1 cellular context compared by ENCODE assay signal in the genomic region with DNA sequence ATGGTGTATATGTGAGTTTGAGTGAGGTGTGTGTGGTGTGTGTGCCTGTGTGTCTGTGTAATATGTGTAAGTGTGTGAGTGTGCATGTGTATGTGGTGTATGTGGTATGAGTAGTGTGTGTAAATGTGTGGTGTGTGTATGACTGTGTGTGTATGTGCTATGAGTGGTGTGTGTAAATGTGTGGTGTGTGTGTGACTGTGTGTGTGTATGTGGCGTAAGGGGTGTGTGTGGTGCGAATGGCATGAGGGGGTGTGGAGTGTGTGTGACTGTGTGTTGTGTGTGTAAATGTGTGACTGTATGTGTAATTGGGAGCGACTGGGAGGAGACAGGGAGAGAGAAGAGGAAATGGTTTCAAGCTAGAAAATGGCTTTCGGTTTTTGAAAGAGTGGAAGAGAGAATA.
TF ChIP-seq lines count a peak whose summit lies in the region.

No MANE protein-coding gene starts in this region.

TF ChIP-seq in SK-N-SH treated with all-trans-retinoic acid at 6 μM for 48 hours, 23 proteins besides CTCF, POLR2A, EP300 and RAD21 (continued from another document):
- TF ChIP-seq, protein P1, sequence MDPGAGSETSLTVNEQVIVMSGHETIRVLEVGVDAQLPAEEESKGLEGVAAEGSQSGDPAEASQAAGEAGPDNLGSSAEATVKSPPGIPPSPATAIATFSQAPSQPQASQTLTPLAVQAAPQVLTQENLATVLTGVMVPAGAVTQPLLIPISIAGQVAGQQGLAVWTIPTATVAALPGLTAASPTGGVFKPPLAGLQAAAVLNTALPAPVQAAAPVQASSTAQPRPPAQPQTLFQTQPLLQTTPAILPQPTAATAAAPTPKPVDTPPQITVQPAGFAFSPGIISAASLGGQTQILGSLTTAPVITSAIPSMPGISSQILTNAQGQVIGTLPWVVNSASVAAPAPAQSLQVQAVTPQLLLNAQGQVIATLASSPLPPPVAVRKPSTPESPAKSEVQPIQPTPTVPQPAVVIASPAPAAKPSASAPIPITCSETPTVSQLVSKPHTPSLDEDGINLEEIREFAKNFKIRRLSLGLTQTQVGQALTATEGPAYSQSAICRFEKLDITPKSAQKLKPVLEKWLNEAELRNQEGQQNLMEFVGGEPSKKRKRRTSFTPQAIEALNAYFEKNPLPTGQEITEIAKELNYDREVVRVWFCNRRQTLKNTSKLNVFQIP (CRISPR knock-in tag; IDR thresholded peaks at IDR 0.05; ENCODE audit: borderline replicate concordance, low read depth) = no peak
- no peak for TF ChIP-seq ESRRG (CRISPR knock-in tag; IDR thresholded peaks at IDR 0.05)
- no peak for TF ChIP-seq TOX (CRISPR knock-in tag; IDR thresholded peaks at IDR 0.05; ENCODE audit: borderline replicate concordance)
- no peak for TF ChIP-seq OSR1 (CRISPR knock-in tag; IDR thresholded peaks at IDR 0.05)
- no peak for TF ChIP-seq SNAI2 (CRISPR knock-in tag; IDR thresholded peaks at IDR 0.05)
- TF ChIP-seq, protein P2, sequence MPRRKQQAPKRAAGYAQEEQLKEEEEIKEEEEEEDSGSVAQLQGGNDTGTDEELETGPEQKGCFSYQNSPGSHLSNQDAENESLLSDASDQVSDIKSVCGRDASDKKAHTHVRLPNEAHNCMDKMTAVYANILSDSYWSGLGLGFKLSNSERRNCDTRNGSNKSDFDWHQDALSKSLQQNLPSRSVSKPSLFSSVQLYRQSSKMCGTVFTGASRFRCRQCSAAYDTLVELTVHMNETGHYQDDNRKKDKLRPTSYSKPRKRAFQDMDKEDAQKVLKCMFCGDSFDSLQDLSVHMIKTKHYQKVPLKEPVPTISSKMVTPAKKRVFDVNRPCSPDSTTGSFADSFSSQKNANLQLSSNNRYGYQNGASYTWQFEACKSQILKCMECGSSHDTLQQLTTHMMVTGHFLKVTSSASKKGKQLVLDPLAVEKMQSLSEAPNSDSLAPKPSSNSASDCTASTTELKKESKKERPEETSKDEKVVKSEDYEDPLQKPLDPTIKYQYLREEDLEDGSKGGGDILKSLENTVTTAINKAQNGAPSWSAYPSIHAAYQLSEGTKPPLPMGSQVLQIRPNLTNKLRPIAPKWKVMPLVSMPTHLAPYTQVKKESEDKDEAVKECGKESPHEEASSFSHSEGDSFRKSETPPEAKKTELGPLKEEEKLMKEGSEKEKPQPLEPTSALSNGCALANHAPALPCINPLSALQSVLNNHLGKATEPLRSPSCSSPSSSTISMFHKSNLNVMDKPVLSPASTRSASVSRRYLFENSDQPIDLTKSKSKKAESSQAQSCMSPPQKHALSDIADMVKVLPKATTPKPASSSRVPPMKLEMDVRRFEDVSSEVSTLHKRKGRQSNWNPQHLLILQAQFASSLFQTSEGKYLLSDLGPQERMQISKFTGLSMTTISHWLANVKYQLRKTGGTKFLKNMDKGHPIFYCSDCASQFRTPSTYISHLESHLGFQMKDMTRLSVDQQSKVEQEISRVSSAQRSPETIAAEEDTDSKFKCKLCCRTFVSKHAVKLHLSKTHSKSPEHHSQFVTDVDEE (CRISPR knock-in tag; IDR thresholded peaks at IDR 0.05) = no peak
